10 cellular contexts compared by ENCODE assay signal in the genomic region with DNA sequence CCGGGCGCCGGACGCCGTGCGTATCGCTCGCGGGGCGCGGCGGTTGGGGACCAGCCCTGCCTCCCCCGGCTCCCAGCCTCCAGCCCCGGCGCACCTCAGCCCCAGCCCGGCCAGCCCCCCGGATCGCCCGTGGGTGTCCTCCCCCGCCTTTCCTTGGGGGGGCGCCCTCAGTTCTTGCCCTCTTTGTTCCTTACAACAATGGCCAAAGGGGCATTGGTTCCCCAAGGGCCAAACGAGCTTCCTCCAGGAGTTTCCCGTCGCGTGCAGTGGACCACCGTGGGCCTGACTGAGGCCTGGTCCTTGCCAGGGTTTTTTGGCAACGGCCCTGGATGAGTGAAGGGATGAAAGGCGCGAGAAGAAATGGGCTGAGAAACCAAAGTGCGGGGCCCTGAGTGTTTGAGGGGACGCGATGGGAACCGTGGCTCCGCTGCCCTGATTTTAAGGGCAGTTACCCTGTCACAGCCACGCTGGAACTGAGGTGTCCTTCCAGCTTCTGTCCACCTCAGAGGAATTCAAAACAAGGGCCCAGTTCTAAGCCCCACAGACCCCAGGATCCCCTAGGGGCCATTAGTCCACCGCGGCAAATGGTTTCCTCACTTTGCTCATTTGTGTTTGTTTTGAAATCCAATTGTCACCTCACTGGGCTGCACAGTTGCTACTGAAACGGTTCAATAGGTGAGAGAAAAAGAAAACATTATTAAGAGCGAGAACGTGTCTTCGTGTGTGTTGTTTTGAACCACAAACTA. TPM values are rescaled to one million over a fixed set of nuclear protein-coding genes. Genes with fewer than 3 reads are reported as not detected.
DNase-seq lines count a peak whose midpoint lies in the region; ATAC-seq and TF ChIP-seq lines count a peak whose summit lies in the region.
"Had no signal": no experiment of that assay in that cellular context is flagged by ENCODE, and none has a peak within 500 bp of the region (broad histone marks: within the 10 kb centered on the region; RNA-seq: fewer than 3 reads in every experiment).

No MANE protein-coding gene starts in this region.

- H3K36me3 Mint-ChIP-seq in CD8-positive, alpha-beta memory T cell, result no peaks in the 10 kb centered on the region

- ATAC-seq in lower lobe of right lung, result peak; percentile 54

- H3K4me1 Mint-ChIP-seq in CD8-positive, alpha-beta memory T cell, result peaks cover 8 to 15% (median 13%) of the 10 kb centered on the region in 3 donors

- H3K9me3 ChIP-seq in CD8-positive, alpha-beta memory T cell (ENCODE audit: low read length), result no peaks in the 10 kb centered on the region
- no peaks in the 10 kb centered on the region for H3K9me3 ChIP-seq in lower lobe of right lung
- H3K9me3 ChIP-seq in vagina, result no peaks in the 10 kb centered on the region
- H3K9me3 ChIP-seq: neutrophil had no signal

- no peaks in the 10 kb centered on the region for H3K9me3 Mint-ChIP-seq in CD8-positive, alpha-beta memory T cell

- intact Hi-C loops in lower lobe of right lung (cut with DNase I) (no loop called here), vagina (cut with DNase I) (no loop called here)

- no peak for DNase-seq in CD8-positive, alpha-beta memory T cell
- DNase-seq in LHCN-M2 (ENCODE audit: low read depth) (peak; percentile 11), cerebellar cortex (ENCODE audit: low spot score) (peak; percentile 21), lower lobe of right lung (no peak), vagina (ENCODE audit: extremely low spot score in 2 of 2) (no peak), HT-29 (ENCODE audit: low spot score) (no peak), NCI-H446 treated with DMSO at 0.1 percent for 48 hours (lab: John Stamatoyannopoulos, UW) (no peak), COLO829 (ENCODE audit: low spot score) (no peak)

- TF ChIP-seq CTCF in lower lobe of right lung (IDR thresholded peaks at IDR 0.05) (peak; percentile 18), vagina (IDR thresholded peaks at IDR 0.05) (no peak)

- no peaks in the 10 kb centered on the region for H3K36me3 ChIP-seq in CD8-positive, alpha-beta memory T cell (ENCODE audit: insufficient read depth, low read length)
- no peaks in the 10 kb centered on the region for H3K36me3 ChIP-seq in lower lobe of right lung
- H3K36me3 ChIP-seq in vagina, result no peaks in the 10 kb centered on the region
- H3K36me3 ChIP-seq: neutrophil had no signal

- TF ChIP-seq POLR2A in vagina (IDR thresholded peaks at IDR 0.05), result no peak

- H3K4me1 ChIP-seq in CD8-positive, alpha-beta memory T cell (ENCODE audit: insufficient read depth, low read length), result no peaks in the 10 kb centered on the region
- H3K4me1 ChIP-seq in lower lobe of right lung (peaks cover 8% of the 10 kb centered on the region), vagina (peaks cover 13% of the 10 kb centered on the region)

- H3K27ac Mint-ChIP-seq in CD8-positive, alpha-beta memory T cell, result no peak overlapping the region

- peak overlapping the region; percentile 21 to 56 (median 45) for H3K4me3 Mint-ChIP-seq in CD8-positive, alpha-beta memory T cell

- no peak overlapping the region for H3K4me3 ChIP-seq in CD8-positive, alpha-beta memory T cell (ENCODE audit: low read length)
- peak overlapping the region; percentile 72 for H3K4me3 ChIP-seq in lower lobe of right lung
- H3K4me3 ChIP-seq in vagina, result peak overlapping the region; percentile 62 to 67

- CTCF ChIA-PET in CD8-positive, alpha-beta memory T cell (lab: Charles Lee), result interaction anchor here (0.9 kb wide), 1 partner anchor 10 kb away, joined by 3 read pairs; no protein-coding TSS in a partner anchor

- peaks cover 24% of the 10 kb centered on the region for H3K27me3 ChIP-seq in CD8-positive, alpha-beta memory T cell (ENCODE audit: insufficient read depth, low read length, poor library complexity, severe bottlenecking)
- H3K27me3 ChIP-seq in lower lobe of right lung (ENCODE audit: low read depth) (peaks cover 22% of the 10 kb centered on the region), vagina (no peaks in the 10 kb centered on the region)

- POLR2A ChIA-PET in CD8-positive, alpha-beta memory T cell (lab: Charles Lee), result no interaction called here

- H3K27ac ChIP-seq in CD8-positive, alpha-beta memory T cell (ENCODE audit: low read depth, low read length), result no peak overlapping the region
- H3K27ac ChIP-seq in lower lobe of right lung, result no peak overlapping the region
- peak overlapping the region; percentile 73 for H3K27ac ChIP-seq in vagina
- H3K27ac ChIP-seq: KMS-11, neutrophil had no signal

- H3K27me3 Mint-ChIP-seq in CD8-positive, alpha-beta memory T cell, result peaks cover 33 to 67% of the 10 kb centered on the region in 2 donors

RNA-seq across cellular contexts. Expression of a gene that starts 1.4 kb away (rescaled TPM):
- 1 to 10 TPM; 2.9 to 3.4 TPM for total RNA-seq in CD8-positive, alpha-beta memory T cell
- polyA plus RNA-seq in CD8-positive, alpha-beta memory T cell, result 4.3 TPM
- total RNA-seq in LHCN-M2 (2014; rRNA removed), result 13.3 and 14.5 TPM in 2 replicates
- 14.2 TPM for polyA plus RNA-seq in LHCN-M2 (2012)
- total RNA-seq in lower lobe of right lung, result 6.6 TPM
- 15.5 TPM for total RNA-seq in vagina
- total RNA-seq in HT-29 (2014; rRNA removed; shearing (Covaris generic)), result not detected in 2 replicates

Comparison
In these comparisons a context has a peak if more than half of its experiments do, and no peak if none do; other contexts are left out.
1. DNase-seq: peak in LHCN-M2 (single experiment) and cerebellar cortex (single experiment); none in CD8-positive, alpha-beta memory T cell (0 of 5), lower lobe of right lung (single experiment), vagina (0 of 2), HT-29 (single experiment), NCI-H446 treated with DMSO at 0.1 percent for 48 hours (single experiment) and COLO829 (single experiment).